In genomic region chr3:23758253-23758838, GRCh38 we compare ENCODE assay signal across 1 cellular context.
TF ChIP-seq lines count a peak whose summit lies in the region.

No MANE protein-coding gene starts in this region.

TF ChIP-seq in GM12878, 131 proteins besides CTCF, POLR2A, EP300 and RAD21 (continued from another document and continues in another):
- TF ChIP-seq KLF5 (IDR thresholded peaks at IDR 0.05; ENCODE audit: partially characterized antibody) (no peak), FOXM1 (IDR thresholded peaks at IDR 0.05; ENCODE audit: low read depth, low read length) (no peak), ZNF622 (IDR thresholded peaks at IDR 0.05) (no peak), EGR1 (IDR thresholded peaks at IDR 0.05; ENCODE audit: borderline replicate concordance in 1 of 2, low read depth in 2 of 2, low read length in 2 of 2) (no peak), CBX5 (IDR thresholded peaks at IDR 0.05; ENCODE audit: low read depth) (no peak), SKIL (IDR thresholded peaks at IDR 0.05; ENCODE audit: low read depth, poor library complexity, severe bottlenecking) (no peak), SRF (IDR thresholded peaks at IDR 0.05; ENCODE audit: low read depth in 2 of 2, low read length in 2 of 2) (no peak), KAT2A (conservative IDR thresholded peaks at IDR 0.05; ENCODE audit: control insufficient read depth, low read depth, low read length) (no peak), RUNX3 (IDR thresholded peaks at IDR 0.05; ENCODE audit: low read length) (peak; percentile 18; the same call in 1 of the 2 replicates), POLR2AphosphoS5 (IDR thresholded peaks at IDR 0.05; ENCODE audit: low read length) (no peak), IRF3 (IDR thresholded peaks at IDR 0.05) (no peak), PML (IDR thresholded peaks at IDR 0.05; ENCODE audit: low read length) (no peak), SMAD1 (IDR thresholded peaks at IDR 0.05; ENCODE audit: low read depth, partially characterized antibody) (no peak), NBN (IDR thresholded peaks at IDR 0.05) (no peak), NFXL1 (IDR thresholded peaks at IDR 0.05; ENCODE audit: borderline replicate concordance) (no peak), DPF2 (IDR thresholded peaks at IDR 0.05) (peak; percentile 40; the same call in 1 of the 2 replicates), ATF7 (IDR thresholded peaks at IDR 0.05; ENCODE audit: low read depth) (peak; percentile 58), JUNB (IDR thresholded peaks at IDR 0.05) (no peak), TBL1XR1 (IDR thresholded peaks at IDR 0.05; ENCODE audit: low read depth, low read length) (no peak), HDGF (IDR thresholded peaks at IDR 0.05) (no peak), NR2F1 (conservative IDR thresholded peaks at IDR 0.05) (no peak), PAX5 (IDR thresholded peaks at IDR 0.05; ENCODE audit: borderline replicate concordance, low read depth, low read length) (no peak), ZNF217 (IDR thresholded peaks at IDR 0.05) (0 out of 2 replicates have a peak, but pooled peaks have one; percentile 25), HDAC6 (IDR thresholded peaks at IDR 0.05; ENCODE audit: unreplicated experiment) (no peak), POU2F2 (IDR thresholded peaks at IDR 0.05; ENCODE audit: borderline replicate concordance, low read depth, low read length) (no peak), RAD51 (IDR thresholded peaks at IDR 0.05) (no peak), RFX5 (IDR thresholded peaks at IDR 0.05; ENCODE audit: low read depth, low read length) (no peak), SMARCA5 (IDR thresholded peaks at IDR 0.05) (no peak), ZBTB40 (IDR thresholded peaks at IDR 0.05; ENCODE audit: borderline replicate concordance) (no peak), SUPT20H (IDR thresholded peaks at IDR 0.05; ENCODE audit: borderline replicate concordance, control insufficient read depth, low read depth, low read length) (no peak), NFYA (IDR thresholded peaks at IDR 0.05; ENCODE audit: borderline replicate concordance, low read depth, low read length) (no peak), SMC3 (IDR thresholded peaks at IDR 0.05; ENCODE audit: borderline replicate concordance, low read length) (no peak), BHLHE40 (IDR thresholded peaks at IDR 0.05; ENCODE audit: borderline replicate concordance in 1 of 2, low read depth in 2 of 2, low read length in 1 of 2) (0 out of 4 replicates have a peak, but pooled peaks of 1 of the 2 experiments have one; percentile 12), CHD1 (IDR thresholded peaks at IDR 0.05; ENCODE audit: low read depth, low read length) (no peak), MTA3 (IDR thresholded peaks at IDR 0.05; ENCODE audit: borderline replicate concordance, low read length) (no peak), MTA2 (IDR thresholded peaks at IDR 0.05; ENCODE audit: low read depth) (peak; percentile 65; the same call in 1 of the 2 replicates), KDM1A (IDR thresholded peaks at IDR 0.05; ENCODE audit: borderline replicate concordance) (no peak), E4F1 (IDR thresholded peaks at IDR 0.05; ENCODE audit: borderline replicate concordance, partially characterized antibody) (no peak), LARP7 (IDR thresholded peaks at IDR 0.05) (no peak), ZBTB11 (CRISPR knock-in tag; IDR thresholded peaks at IDR 0.05) (no peak), ZNF384 (IDR thresholded peaks at IDR 0.05; ENCODE audit: borderline replicate concordance, low read depth, low read length) (no peak), MEF2B (IDR thresholded peaks at IDR 0.05; ENCODE audit: partially characterized antibody, poor library complexity, severe bottlenecking) (peak; percentile 68), E2F4 (IDR thresholded peaks at IDR 0.05; ENCODE audit: low read depth, low read length) (no peak), NRF1 (conservative IDR thresholded peaks at IDR 0.05; ENCODE audit: low read depth, low read length) (no peak), IKZF1 (conservative IDR thresholded peaks at IDR 0.05) (peak; percentile 61), IKZF2 (IDR thresholded peaks at IDR 0.05) (peak; percentile 28 to 64; a peak in 2 of 4 replicates), CEBPZ (IDR thresholded peaks at IDR 0.05; ENCODE audit: low read depth, low read length) (no peak), ZZZ3 (IDR thresholded peaks at IDR 0.05; ENCODE audit: control insufficient read depth, insufficient read length, low read depth) (no peak), MLLT1 (IDR thresholded peaks at IDR 0.05) (no peak)
